ENCODE assay signal across 14 cellular contexts in the genomic region with DNA sequence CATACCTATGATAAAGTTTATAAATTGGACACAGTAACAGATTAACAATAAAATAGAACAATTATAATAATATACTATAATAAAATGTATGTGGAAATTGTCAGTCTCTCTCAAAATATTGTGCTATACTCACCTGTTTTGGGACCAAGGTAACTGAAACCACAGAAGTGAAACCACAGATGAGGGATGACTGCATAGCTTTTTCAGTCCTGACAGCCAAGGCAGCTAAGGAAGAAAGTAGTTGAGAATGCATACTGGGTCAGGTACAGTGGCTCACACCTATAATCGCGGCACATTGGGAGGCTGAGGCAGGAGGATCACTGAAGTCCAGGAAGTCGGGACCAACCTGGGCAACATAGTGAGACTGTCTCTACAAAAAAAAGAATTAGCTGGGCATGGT. TPM values are rescaled to one million over a fixed set of nuclear protein-coding genes. Genes with fewer than 3 reads are reported as not detected.
DNase-seq lines count a peak whose midpoint lies in the region; ATAC-seq and TF ChIP-seq lines count a peak whose summit lies in the region.
"Had no signal": no experiment of that assay in that cellular context is flagged by ENCODE, and none has a peak within 500 bp of the region (broad histone marks: within the 10 kb centered on the region; RNA-seq: fewer than 3 reads in every experiment).

No MANE protein-coding gene starts in this region.

- H3K4me1 ChIP-seq in naive thymus-derived CD4-positive, alpha-beta T cell (ENCODE audit: control insufficient read depth in 2 of 2, insufficient read depth in 2 of 2, low read length in 2 of 2): no peaks in the 10 kb centered on the region
- peaks cover 1% of the 10 kb centered on the region for H3K4me1 ChIP-seq in osteoblast (ENCODE audit: insufficient read depth, low read length)
- H3K4me1 ChIP-seq: tibial nerve had no signal

- intact Hi-C loops in naive thymus-derived CD4-positive, alpha-beta T cell (cut with micrococcal nuclease): loop anchor here in 1 of 2 donors (1.0 kb wide), 1 partner anchor 8 kb away; no protein-coding TSS in a partner anchor
- intact Hi-C loops in left colon (cut with DNase I, micrococcal nuclease): no loop called here

- H3K27me3 Mint-ChIP-seq in activated T-cell treated with anti-CD3 and anti-CD28 coated beads, Interleukin-2, amount 50 U/mL, for 24 hours: no peaks in the 10 kb centered on the region
- H3K27me3 Mint-ChIP-seq in naive thymus-derived CD4-positive, alpha-beta T cell: no peaks in the 10 kb centered on the region

- H4K20me1 ChIP-seq in osteoblast (ENCODE audit: insufficient read depth, low read length): no peaks in the 10 kb centered on the region

- H3K36me3 ChIP-seq in naive thymus-derived CD4-positive, alpha-beta T cell (ENCODE audit: control insufficient read depth in 2 of 3, insufficient read depth in 3 of 3, low read length in 3 of 3): peaks cover 0 to 36% (median 10%) of the 10 kb centered on the region in 3 experiments
- H3K36me3 ChIP-seq in osteoblast (ENCODE audit: insufficient read depth, low read length): peaks cover 67% of the 10 kb centered on the region

- H3K79me2 ChIP-seq in osteoblast (ENCODE audit: insufficient read depth, low read length): peaks cover 21% of the 10 kb centered on the region

- no peaks in the 10 kb centered on the region for H3K27me3 ChIP-seq in naive thymus-derived CD4-positive, alpha-beta T cell (ENCODE audit: control insufficient read depth in 2 of 2, insufficient read depth in 2 of 2, low read length in 2 of 2)
- no peaks in the 10 kb centered on the region for H3K27me3 ChIP-seq in osteoblast (ENCODE audit: insufficient read depth, low read length)
- H3K27me3 ChIP-seq: tibial nerve had no signal

- no peak overlapping the region for H2AFZ ChIP-seq in osteoblast (ENCODE audit: low read length)

- no peak overlapping the region for H3K4me2 ChIP-seq in osteoblast (ENCODE audit: insufficient read depth, low read length)

- no peak overlapping the region for H3K4me3 Mint-ChIP-seq in activated T-cell treated with anti-CD3 and anti-CD28 coated beads, Interleukin-2, amount 50 U/mL, for 24 hours
- peak overlapping the region in 1 of 10 donors; percentile 24 for H3K4me3 Mint-ChIP-seq in naive thymus-derived CD4-positive, alpha-beta T cell

- H3K9me3 Mint-ChIP-seq in activated T-cell treated with anti-CD3 and anti-CD28 coated beads, Interleukin-2, amount 50 U/mL, for 24 hours: no peaks in the 10 kb centered on the region
- H3K9me3 Mint-ChIP-seq in naive thymus-derived CD4-positive, alpha-beta T cell: no peaks in the 10 kb centered on the region

- no peak overlapping the region for H3K27ac ChIP-seq in naive thymus-derived CD4-positive, alpha-beta T cell (ENCODE audit: low read depth, low read length)
- H3K27ac ChIP-seq in osteoblast (ENCODE audit: low read depth, low read length): no peak overlapping the region
- H3K27ac ChIP-seq: tibial nerve had no signal

- CTCF ChIA-PET in naive thymus-derived CD4-positive, alpha-beta T cell (lab: Charles Lee): no interaction called here

- POLR2A ChIA-PET in naive thymus-derived CD4-positive, alpha-beta T cell (lab: Charles Lee): interaction anchor here (1.2 kb wide), 1 partner anchor 9 kb away, joined by 6 read pairs; the partner anchor contains the start of gene SRP19

- H3K4me1 Mint-ChIP-seq in activated T-cell treated with anti-CD3 and anti-CD28 coated beads, Interleukin-2, amount 50 U/mL, for 24 hours (ENCODE audit: low read depth): peaks cover 60% of the 10 kb centered on the region
- peaks cover 21 to 62% (median 28%) of the 10 kb centered on the region in 7 donors for H3K4me1 Mint-ChIP-seq in naive thymus-derived CD4-positive, alpha-beta T cell

- TF ChIP-seq CTCF in osteoblast (IDR thresholded peaks at IDR 0.05; ENCODE audit: extremely low read depth, low read depth, low read length): no peak

- H3K36me3 Mint-ChIP-seq in activated T-cell treated with anti-CD3 and anti-CD28 coated beads, Interleukin-2, amount 50 U/mL, for 24 hours (ENCODE audit: low read depth): peaks cover 94% of the 10 kb centered on the region
- peaks cover 0 to 40% (median 29%) of the 10 kb centered on the region in 5 donors for H3K36me3 Mint-ChIP-seq in naive thymus-derived CD4-positive, alpha-beta T cell

- H3K4me3 ChIP-seq in naive thymus-derived CD4-positive, alpha-beta T cell (ENCODE audit: low read length): no peak overlapping the region
- no peak overlapping the region for H3K4me3 ChIP-seq in osteoblast (ENCODE audit: insufficient read depth, low read length)
- H3K4me3 ChIP-seq: tibial nerve had no signal

- ATAC-seq in GM21723 (IDR thresholded peaks at IDR 0.05; ENCODE audit: unreplicated experiment): peak; percentile 82
- ATAC-seq in HG03354 (IDR thresholded peaks at IDR 0.05; ENCODE audit: poor library complexity, severe bottlenecking, unreplicated experiment): peak; percentile 67
- no peak for ATAC-seq in naive thymus-derived CD4-positive, alpha-beta T cell
- ATAC-seq in left colon: no peak
- ATAC-seq: SK-N-SH treated with all-trans-retinoic acid at 6 μM for 48 hours had no signal

- peak overlapping the region; percentile 85 for H3K27ac Mint-ChIP-seq in activated T-cell treated with anti-CD3 and anti-CD28 coated beads, Interleukin-2, amount 50 U/mL, for 24 hours
- peak overlapping the region in 5 of 9 donors; percentile 25 to 74 (median 65) for H3K27ac Mint-ChIP-seq in naive thymus-derived CD4-positive, alpha-beta T cell

- no peak for DNase-seq in activated T-cell treated with anti-CD3 and anti-CD28 coated beads, Interleukin-2, amount 50 U/mL, for 24 hours
- no peak for DNase-seq in activated T-cell treated with anti-CD3 and anti-CD28 coated beads, Interleukin-2, amount 50 U/mL, for 1 hour
- DNase-seq in naive thymus-derived CD4-positive, alpha-beta T cell: no peak
- DNase-seq in osteoblast (ENCODE audit: insufficient read length, low spot score, missing footprints) (no peak), AG08395 (ENCODE audit: low spot score) (no peak), left colon (no peak)
- DNase-seq: foreskin fibroblast, HCEC 1CT, NCI-H446 treated with DMSO at 0.1 percent for 48 hours, posterior cingulate gyrus had no signal

- no peaks in the 10 kb centered on the region for H3K9me3 ChIP-seq in naive thymus-derived CD4-positive, alpha-beta T cell (ENCODE audit: control insufficient read depth in 2 of 3, low read length in 3 of 3)
- no peaks in the 10 kb centered on the region for H3K9me3 ChIP-seq in osteoblast (ENCODE audit: low read depth, low read length)
- H3K9me3 ChIP-seq: tibial nerve had no signal

RNA-seq across cellular contexts. Expression of gene SRP19, which starts 8.9 kb away (rescaled TPM):
- total RNA-seq in naive thymus-derived CD4-positive, alpha-beta T cell: 10 to 100 TPM; 34.2 to 70.9 (median 41.5) TPM
- 100 to 1,000 TPM; 113 to 115 TPM for polyA plus RNA-seq in naive thymus-derived CD4-positive, alpha-beta T cell
- 55.7 and 59.0 TPM in 2 replicates for total RNA-seq in osteoblast
- total RNA-seq in left colon: 10 to 100 TPM; 26.9 to 30.7 TPM

RNA-seq across cellular contexts. Expression of gene REEP5, which starts 52.1 kb away (rescaled TPM):
- total RNA-seq in naive thymus-derived CD4-positive, alpha-beta T cell: 10 to 100 TPM; 16.4 to 83.9 (median 30.0) TPM
- 10 to 100 TPM; 28.4 to 33.4 TPM for polyA plus RNA-seq in naive thymus-derived CD4-positive, alpha-beta T cell
- 37.3 and 38.0 TPM in 2 replicates for total RNA-seq in osteoblast
- total RNA-seq in left colon: 10 to 100 TPM; 80.6 to 81.7 TPM

Comparison
In these comparisons a context has a peak if more than half of its experiments do, and no peak if none do; other contexts are left out.
1. ATAC-seq: peak in GM21723 (single experiment) and HG03354 (single experiment); none in naive thymus-derived CD4-positive, alpha-beta T cell (single experiment) and left colon (single experiment).